ENCODE assay signal across 25 cellular contexts in the genomic region with DNA sequence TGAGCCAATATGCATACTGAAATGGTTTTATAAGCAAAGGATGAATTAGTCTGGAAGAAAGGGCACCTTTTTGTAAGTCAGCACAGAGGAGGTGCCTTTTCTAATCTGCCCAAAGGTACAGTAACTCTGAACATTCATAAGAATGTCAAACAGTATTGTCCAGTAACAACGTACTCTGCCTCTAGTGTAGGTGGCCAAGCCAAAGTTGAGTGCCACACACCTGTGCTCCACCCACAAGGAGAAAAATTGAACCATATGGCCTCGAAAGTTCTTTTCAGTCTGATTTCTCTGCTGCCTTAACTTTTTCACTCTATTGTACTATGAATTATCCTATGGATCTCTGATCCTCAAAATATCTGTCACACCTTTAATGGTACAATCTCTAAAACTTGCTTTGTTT.
"Had no signal": no experiment of that assay in that cellular context is flagged by ENCODE, and none has a peak within 500 bp of the region (broad histone marks: within the 10 kb centered on the region; RNA-seq: fewer than 3 reads in every experiment).

No MANE protein-coding gene starts in this region.

- H3K4me2 ChIP-seq: neural progenitor cell had no signal

- H3K9ac ChIP-seq: neural progenitor cell, parathyroid adenoma had no signal

- FAIRE-seq: small intestine had no signal

- H3K27ac ChIP-seq: neural progenitor cell, neutrophil, parathyroid adenoma, psoas muscle, right lobe of liver, sigmoid colon, stomach, thoracic aorta, thyroid gland, tibial nerve, upper lobe of right lung, uterus had no signal

- H3K4me1 ChIP-seq: neural progenitor cell, psoas muscle, right lobe of liver, sigmoid colon, stomach, thyroid gland, tibial nerve, upper lobe of right lung, uterus had no signal

- ATAC-seq: naive thymus-derived CD4-positive, alpha-beta T cell; natural killer cell; psoas muscle; right cardiac atrium; right lobe of liver; stimulated activated effector memory CD8-positive, alpha-beta T cell treated with anti-CD3 and anti-CD28 coated beads, Interleukin-12 subunit alpha, Interleukin-12 subunit beta, amount 100 ng/mL, for 72 hours; stimulated activated naive B cell treated with anti-CD40 and anti-IgM and Interleukin-4, amounts not matched to agents 10 μg/mL and 1 μg/mL and 100 μg/mL, for 72 hours; upper lobe of right lung had no signal

- H3K79me2 ChIP-seq: parathyroid adenoma had no signal

- H3K36me3 ChIP-seq: neural progenitor cell, neutrophil, right lobe of liver, sigmoid colon, stomach, thoracic aorta, thyroid gland, tibial nerve, upper lobe of right lung, uterus had no signal

- H3K4me3 ChIP-seq: neural progenitor cell, psoas muscle, right lobe of liver, sigmoid colon, stomach, thoracic aorta, thyroid gland, tibial nerve, upper lobe of right lung, uterus had no signal

- H2AFZ ChIP-seq: neural progenitor cell, parathyroid adenoma had no signal

- DNase-seq: naive thymus-derived CD4-positive, alpha-beta T cell; natural killer cell; nucleus accumbens; posterior cingulate gyrus; psoas muscle; right cardiac atrium; right lobe of liver; sigmoid colon; small intestine; stimulated activated CD4-positive, alpha-beta T cell treated with anti-CD3 and anti-CD28 coated beads, Interleukin-15, amount 100 ng/mL, for 24 hours; stimulated activated CD4-positive, alpha-beta T cell treated with anti-CD3 and anti-CD28 coated beads, Interleukin-2, amount 100 ng/mL, for 24 hours; stimulated activated CD4-positive, alpha-beta T cell treated with anti-CD3 and anti-CD28 coated beads, Interleukin-2, amount 100 ng/mL, for 48 hours; stimulated activated CD4-positive, alpha-beta T cell treated with anti-CD3 and anti-CD28 coated beads, Interleukin-4, amount 100 ng/mL, for 24 hours; stimulated activated naive B cell treated with anti-CD40 and anti-IgM and Interleukin-4, amounts not matched to agents 10 μg/mL and 1 μg/mL and 100 μg/mL, for 72 hours; stimulated activated naive CD4-positive, alpha-beta T cell treated with Interleukin-2 at 50 U/mL for 16 hours; stomach; thyroid gland; upper lobe of right lung; uterus had no signal

- H3K27me3 ChIP-seq: neural progenitor cell, neutrophil, right lobe of liver, sigmoid colon, stomach, thyroid gland, tibial nerve, upper lobe of right lung, uterus had no signal

- H3K9me3 ChIP-seq: neutrophil, psoas muscle, right lobe of liver, sigmoid colon, stomach, thoracic aorta, thyroid gland, tibial nerve, upper lobe of right lung, uterus had no signal
